In genomic region chr10:69439813-69440506, GRCh38 we compare ENCODE assay signal across 10 cellular contexts. TPM values are rescaled to one million over a fixed set of nuclear protein-coding genes. Genes with fewer than 3 reads are reported as not detected.
DNase-seq lines count a peak whose midpoint lies in the region; ATAC-seq and TF ChIP-seq lines count a peak whose summit lies in the region.
"Had no signal": no experiment of that assay in that cellular context is flagged by ENCODE, and none has a peak within 500 bp of the region (broad histone marks: within the 10 kb centered on the region; RNA-seq: fewer than 3 reads in every experiment).

No MANE protein-coding gene starts in this region.

- H3K27me3 Mint-ChIP-seq in Caco-2 (ENCODE audit: insufficient read depth, unreplicated experiment) = no peaks in the 10 kb centered on the region
- H3K27me3 Mint-ChIP-seq in naive thymus-derived CD8-positive, alpha-beta T cell = peaks cover 2 to 10% (median 6%) of the 10 kb centered on the region in 5 donors

- intact Hi-C loops in Caco-2 (cut with micrococcal nuclease; ENCODE audit: unreplicated experiment) = no loop called here
- intact Hi-C loops in mucosa of descending colon (cut with DNase I, micrococcal nuclease) = no loop called here

- H3K4me3 Mint-ChIP-seq in Caco-2 (ENCODE audit: unreplicated experiment) = peak overlapping the region; percentile 56
- no peak overlapping the region for H3K4me3 Mint-ChIP-seq in naive thymus-derived CD8-positive, alpha-beta T cell

- H3K9me3 ChIP-seq in Caco-2 (peaks cover 9% of the 10 kb centered on the region), WERI-Rb-1 (ENCODE audit: severe bottlenecking) (peaks cover 2% of the 10 kb centered on the region), mucosa of descending colon (no peaks in the 10 kb centered on the region)

- peaks cover 44% of the 10 kb centered on the region for H3K4me1 Mint-ChIP-seq in Caco-2 (ENCODE audit: low read depth, unreplicated experiment)
- H3K4me1 Mint-ChIP-seq in naive thymus-derived CD8-positive, alpha-beta T cell = no peaks in the 10 kb centered on the region

- CTCF ChIA-PET in Caco-2 (lab: Charles Lee) = interaction anchor here (0.6 to 3.2 kb wide), 9 partner anchors 10 to 475 kb away, joined by 3 to 21 read pairs (median 4); partner anchors contain the start of gene TSPAN15

- TF ChIP-seq CTCF in Caco-2 (IDR thresholded peaks at IDR 0.05; ENCODE audit: insufficient read depth in 1 of 2, low read depth in 1 of 2, low read length in 1 of 2, severe bottlenecking in 1 of 2, unreplicated experiment in 1 of 2) = no peak
- TF ChIP-seq CTCF in WERI-Rb-1 (IDR thresholded peaks at IDR 0.05; ENCODE audit: low read depth, low read length) = no peak
- no peak for TF ChIP-seq CTCF in mucosa of descending colon (IDR thresholded peaks at IDR 0.05)

- H3K36me3 ChIP-seq in Caco-2 (ENCODE audit: control insufficient read depth, insufficient read depth, low read length) (no peaks in the 10 kb centered on the region), WERI-Rb-1 (no peaks in the 10 kb centered on the region), mucosa of descending colon (ENCODE audit: low read depth) (no peaks in the 10 kb centered on the region)

- peak; percentile 85 to 91 for DNase-seq in Caco-2
- peak; percentile 76 for DNase-seq in LHCN-M2 (ENCODE audit: low read depth)
- peak; percentile 71 for DNase-seq in WERI-Rb-1
- peak in 2 of 3 donors; percentile 48 to 55 for DNase-seq in mucosa of descending colon
- DNase-seq in naive thymus-derived CD8-positive, alpha-beta T cell = no peak
- DNase-seq in NCI-H128 (lab: John Stamatoyannopoulos, UW; ENCODE audit: unreplicated experiment) = no peak
- DNase-seq in COLO668 (lab: John Stamatoyannopoulos, UW; ENCODE audit: unreplicated experiment) = no peak
- DNase-seq: kidney glomerular epithelial cell, NCI-H1048 had no signal

- H3K27ac Mint-ChIP-seq in Caco-2 (ENCODE audit: unreplicated experiment) = peak overlapping the region; percentile 86
- H3K27ac Mint-ChIP-seq in naive thymus-derived CD8-positive, alpha-beta T cell = no peak overlapping the region

- H3K27me3 ChIP-seq in Caco-2 (replicated peaks; ENCODE audit: control insufficient read depth, insufficient read depth, low read length) = no peaks in the 10 kb centered on the region
- no peaks in the 10 kb centered on the region for H3K27me3 ChIP-seq in WERI-Rb-1 (ENCODE audit: insufficient read depth, low read depth, severe bottlenecking)

- H3K4me3 ChIP-seq in Caco-2 (ENCODE audit: low read depth, low read length) (no peak overlapping the region), WERI-Rb-1 (ENCODE audit: low read depth, low read length) (no peak overlapping the region), mucosa of descending colon (no peak overlapping the region)

- H3K27ac ChIP-seq in WERI-Rb-1 = peak overlapping the region; percentile 72

- BruUV-seq in Caco-2 (replicated peaks; lab: Mats Ljungman, UMichigan) = no TSS peak

- peak; percentile 60 for ATAC-seq in mucosa of descending colon
- ATAC-seq in naive thymus-derived CD8-positive, alpha-beta T cell = no peak
- no peak for ATAC-seq in HG03280 (IDR thresholded peaks at IDR 0.05; ENCODE audit: unreplicated experiment)

- peaks cover 18% of the 10 kb centered on the region for H3K36me3 Mint-ChIP-seq in Caco-2 (ENCODE audit: insufficient read depth, unreplicated experiment)
- no peaks in the 10 kb centered on the region for H3K36me3 Mint-ChIP-seq in naive thymus-derived CD8-positive, alpha-beta T cell

- POLR2A ChIA-PET in Caco-2 (lab: Charles Lee) = interaction anchor here (0.6 kb wide), 1 partner anchor 11 kb away, joined by 4 read pairs; the partner anchor contains the start of gene TSPAN15
- POLR2A ChIA-PET in naive thymus-derived CD8-positive, alpha-beta T cell (lab: Charles Lee) = no interaction called here

- H3K4me1 ChIP-seq in Caco-2 (peaks cover 36% of the 10 kb centered on the region), mucosa of descending colon (ENCODE audit: low read depth) (peaks cover 22% of the 10 kb centered on the region)

- peaks cover 8% of the 10 kb centered on the region for H3K9me3 Mint-ChIP-seq in Caco-2 (ENCODE audit: unreplicated experiment)
- H3K9me3 Mint-ChIP-seq in naive thymus-derived CD8-positive, alpha-beta T cell = peaks cover 0 to under 1% (median 0%) of the 10 kb centered on the region in 9 donors

RNA-seq across cellular contexts. Expression of gene TSPAN15, which starts 11.3 kb away (rescaled TPM):
- total RNA-seq in Caco-2 (2022) (86.5 and 89.0 TPM in 2 replicates), LHCN-M2 (2014; rRNA removed) (1.5 and 2.0 TPM in 2 replicates), mucosa of descending colon (100 to 1,000 TPM; 118 to 183 (median 139) TPM)
- 2.4 TPM for polyA plus RNA-seq in LHCN-M2 (2012)
- total RNA-seq in naive thymus-derived CD8-positive, alpha-beta T cell = under 1 TPM; 0.55 to 0.68 TPM
- 1 to 10 TPM in 1 of 3 donors, under 1 TPM in 1, not detected in 1; 0.92 to 1.1 TPM for polyA plus RNA-seq in naive thymus-derived CD8-positive, alpha-beta T cell

RNA-seq across cellular contexts. Expression of gene TACR2, which starts 23.2 kb away (rescaled TPM):
- total RNA-seq in Caco-2 (2022) (0.57 and 0.60 TPM in 2 replicates), LHCN-M2 (2014; rRNA removed) (0.29 TPM in 1 of 2 replicates, not detected in the other), mucosa of descending colon (100 to 1,000 TPM in 1 of 3 donors, 1 to 10 TPM in 2; 6.3 to 204 (median 9.5) TPM)
- polyA plus RNA-seq in LHCN-M2 (2012) = 0.77 TPM
- not detected for total RNA-seq in naive thymus-derived CD8-positive, alpha-beta T cell
- polyA plus RNA-seq in naive thymus-derived CD8-positive, alpha-beta T cell = not detected

Comparison
In these comparisons a context has a peak if more than half of its experiments do, and no peak if none do; other contexts are left out.
1. DNase-seq: peak in Caco-2 (2 of 2), LHCN-M2 (single experiment), WERI-Rb-1 (single experiment) and mucosa of descending colon (2 of 3); none in naive thymus-derived CD8-positive, alpha-beta T cell (0 of 10), NCI-H128 (single experiment) and COLO668 (single experiment).
2. RNA of gene TSPAN15, which starts 11.3 kb away (total RNA-seq): 118 to 183 TPM in mucosa of descending colon and 86.5 to 89.0 TPM in Caco-2; 1.5 to 2.0 TPM in LHCN-M2 and 0.55 to 0.68 TPM in naive thymus-derived CD8-positive, alpha-beta T cell; every median in the first group is over 10 times any median in the second.